In the genomic region with DNA sequence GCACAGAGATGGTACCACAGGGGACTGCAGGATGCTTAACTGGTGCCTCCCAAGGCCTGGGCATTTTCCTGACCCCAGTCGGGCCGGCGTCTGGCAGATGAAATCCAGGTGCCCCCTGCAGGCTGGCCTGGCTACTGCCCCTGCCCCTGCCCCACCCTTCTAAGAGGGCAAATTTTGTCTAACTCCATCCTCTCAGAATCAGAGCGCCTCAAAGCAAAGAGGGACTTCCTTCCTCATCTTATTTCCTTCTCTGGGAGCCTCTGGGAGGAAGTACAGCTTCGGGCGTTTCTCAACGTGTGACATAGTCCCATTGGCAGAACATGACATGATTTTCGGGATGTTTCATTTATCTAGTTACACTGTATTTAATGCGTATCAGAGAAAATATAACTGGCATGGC, we compare ENCODE assay signal across 8 cellular contexts. TPM values are rescaled to one million over a fixed set of nuclear protein-coding genes. Genes with fewer than 3 reads are reported as not detected.
DNase-seq lines count a peak whose midpoint lies in the region; ATAC-seq and TF ChIP-seq lines count a peak whose summit lies in the region.

No MANE protein-coding gene starts in this region.

- H3K27me3 Mint-ChIP-seq in Calu3 (ENCODE audit: unreplicated experiment), result no peaks in the 10 kb centered on the region

- no peaks in the 10 kb centered on the region for H3K27me3 ChIP-seq in smooth muscle cell (ENCODE audit: low read depth)

- H3K9me3 Mint-ChIP-seq in Calu3 (ENCODE audit: low read depth, unreplicated experiment), result no peaks in the 10 kb centered on the region

- ATAC-seq in GM18873 (IDR thresholded peaks at IDR 0.05; ENCODE audit: low FRiP score, unreplicated experiment), result no peak
- no peak for ATAC-seq in GM19351 (IDR thresholded peaks at IDR 0.05; ENCODE audit: unreplicated experiment)

- H4K20me1 ChIP-seq in smooth muscle cell (ENCODE audit: low read depth), result peaks cover 53% of the 10 kb centered on the region

- H3K4me1 Mint-ChIP-seq in Calu3 (ENCODE audit: low read depth, unreplicated experiment), result peaks cover 8% of the 10 kb centered on the region

- H2AFZ ChIP-seq in smooth muscle cell (ENCODE audit: low read depth), result no peak overlapping the region

- peak; percentile 71 for DNase-seq in Calu3
- peak; percentile 86 for DNase-seq in MV-4-11 (lab: John Stamatoyannopoulos, UW)
- peak; percentile 53 for DNase-seq in activated T-cell treated with anti-CD3 and anti-CD28 coated beads for 48 hours (ENCODE audit: low read depth)
- DNase-seq in glomerular visceral epithelial cell (ENCODE audit: extremely low spot score), result peak; percentile 35
- DNase-seq in smooth muscle cell (lab: John Stamatoyannopoulos, UW; ENCODE audit: unreplicated experiment), result no peak
- no peak for DNase-seq in NCI-H2081 (lab: John Stamatoyannopoulos, UW)

- no peak overlapping the region for H3K9ac ChIP-seq in smooth muscle cell (ENCODE audit: low read depth)

- WGBS in smooth muscle cell (ENCODE audit: low lambda C conversion rate), result 70% methylated on average over 9 of the region's 9 CpGs

- no peaks in the 10 kb centered on the region for H3K9me3 ChIP-seq in smooth muscle cell (replicated peaks; ENCODE audit: low read depth)

- intact Hi-C loops in Calu3 (cut with micrococcal nuclease; ENCODE audit: unreplicated experiment), result no loop called here

- H3K27ac ChIP-seq in smooth muscle cell (ENCODE audit: low read depth), result no peak overlapping the region

- H3K4me1 ChIP-seq in smooth muscle cell (ENCODE audit: low read depth), result peaks cover 27% of the 10 kb centered on the region

- no peaks in the 10 kb centered on the region for H3K36me3 ChIP-seq in smooth muscle cell (ENCODE audit: low read depth)

- TF ChIP-seq CTCF in Calu3 (IDR thresholded peaks at IDR 0.05; ENCODE audit: unreplicated experiment) (peak; percentile 49), smooth muscle cell (IDR thresholded peaks at IDR 0.05; ENCODE audit: borderline replicate concordance, insufficient read depth, poor library complexity, severe bottlenecking) (peak; percentile 44)

- peaks cover 33% of the 10 kb centered on the region for H3K36me3 Mint-ChIP-seq in Calu3 (ENCODE audit: insufficient read depth, unreplicated experiment)

- H3F3A ChIP-seq in smooth muscle cell (ENCODE audit: low read depth), result peaks cover 11% of the 10 kb centered on the region

- H3K79me2 ChIP-seq in smooth muscle cell (ENCODE audit: low read depth), result peaks cover 44% of the 10 kb centered on the region

- BruUV-seq in Calu3 (replicated peaks; lab: Mats Ljungman, UMichigan), result no TSS peak

- H3K4me3 Mint-ChIP-seq in Calu3 (ENCODE audit: low read depth, unreplicated experiment), result no peak overlapping the region

- H3K27ac Mint-ChIP-seq in Calu3 (ENCODE audit: unreplicated experiment), result no peak overlapping the region

- no peak overlapping the region for H3K4me2 ChIP-seq in smooth muscle cell

- H3K4me3 ChIP-seq in smooth muscle cell, result no peak overlapping the region

- CTCF ChIA-PET in Calu3 (lab: Charles Lee), result no interaction called here

RNA-seq across cellular contexts. Expression of a gene that starts 2.7 kb away (rescaled TPM):
- total RNA-seq in Calu3 (2022) (57.3 and 59.8 TPM in 2 replicates), smooth muscle cell (20.7 and 30.3 TPM in 2 replicates)
- polyA plus RNA-seq in smooth muscle cell, result 11.1 and 14.4 TPM in 2 replicates

RNA-seq across cellular contexts. Expression of a gene that starts 21.5 kb away (rescaled TPM):
- total RNA-seq in Calu3 (2022) (42.6 and 44.2 TPM in 2 replicates), smooth muscle cell (6.4 and 13.4 TPM in 2 replicates)
- polyA plus RNA-seq in smooth muscle cell, result 7.1 and 11.3 TPM in 2 replicates

RNA-seq across cellular contexts. Expression of a gene that starts 24.3 kb away (rescaled TPM):
- total RNA-seq in Calu3 (2022) (41.1 and 44.2 TPM in 2 replicates), smooth muscle cell (35.0 and 46.7 TPM in 2 replicates)
- polyA plus RNA-seq in smooth muscle cell, result 71.3 and 84.1 TPM in 2 replicates

RNA-seq across cellular contexts. Expression of a gene that starts 29.3 kb away (rescaled TPM):
- total RNA-seq in Calu3 (2022), result not detected in 2 replicates
- not detected in 2 replicates for total RNA-seq in smooth muscle cell
- 0.17 and 0.49 TPM in 2 replicates for polyA plus RNA-seq in smooth muscle cell

RNA-seq across cellular contexts. Expression of a gene that starts 42.3 kb away (rescaled TPM):
- total RNA-seq in Calu3 (2022) (4.2 and 5.2 TPM in 2 replicates), smooth muscle cell (2.4 TPM in 1 of 2 replicates, not detected in the other)
- 0.61 and 2.0 TPM in 2 replicates for polyA plus RNA-seq in smooth muscle cell

Comparison
In these comparisons a context has a peak if more than half of its experiments do, and no peak if none do; other contexts are left out.
1. DNase-seq: peak in Calu3 (single experiment), MV-4-11 (single experiment), activated T-cell treated with anti-CD3 and anti-CD28 coated beads for 48 hours (single experiment) and glomerular visceral epithelial cell (single experiment); none in smooth muscle cell (single experiment) and NCI-H2081 (0 of 2).